8 cellular contexts compared by ENCODE assay signal in the genomic region with DNA sequence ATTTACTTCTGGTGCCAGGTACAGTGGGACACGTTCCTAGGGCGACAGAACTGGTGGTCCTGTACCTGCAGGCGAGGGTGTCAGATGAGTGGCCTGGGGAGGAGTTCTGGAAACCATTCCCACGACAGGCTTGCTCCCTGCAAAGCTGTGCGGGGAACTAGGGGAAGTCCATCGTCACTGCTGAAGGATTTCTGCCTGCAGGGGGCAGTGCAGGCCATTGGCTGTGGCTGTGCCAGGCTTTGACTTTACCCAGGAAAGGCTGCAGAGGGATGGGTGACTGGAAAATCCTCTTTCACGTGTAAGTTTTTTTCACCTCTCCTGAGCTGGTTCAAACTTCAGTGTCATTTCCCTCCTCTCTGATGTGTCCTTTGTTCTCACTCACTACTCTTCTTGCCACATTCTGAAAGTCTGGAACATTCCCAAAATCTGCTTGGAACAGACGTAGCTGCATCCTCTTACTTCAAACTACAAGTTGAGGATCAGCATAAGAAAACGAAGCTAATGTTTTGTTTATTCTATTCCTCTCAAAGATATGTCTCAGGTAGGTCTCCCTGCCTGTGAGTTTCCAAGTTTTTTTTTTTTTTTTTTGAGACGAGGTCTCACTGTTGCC.
DNase-seq lines count a peak whose midpoint lies in the region; ATAC-seq and TF ChIP-seq lines count a peak whose summit lies in the region.

No MANE protein-coding gene starts in this region.

- ATAC-seq in HG02798 (IDR thresholded peaks at IDR 0.05; ENCODE audit: poor library complexity, unreplicated experiment) = peak; percentile 57
- ATAC-seq in lung (ENCODE audit: insufficient read depth, low FRiP score) = peak; percentile 77

- no peaks in the 10 kb centered on the region for H3K9me3 ChIP-seq in lung (ENCODE audit: control insufficient read depth in 2 of 2, insufficient read depth in 1 of 2, low read length in 1 of 2)

- 23 to 24% methylated on average over 10 of the region's 10 CpGs for WGBS in lung, 2 donors

- no peaks in the 10 kb centered on the region for H3K27me3 ChIP-seq in lung (ENCODE audit: control insufficient read depth, insufficient read depth)

- no peak overlapping the region for H3K27ac ChIP-seq in lung (ENCODE audit: low read depth in 1 of 2, low read length in 1 of 2)

- H3K4me1 ChIP-seq in lung (ENCODE audit: control insufficient read depth in 2 of 2, insufficient read depth in 2 of 2, low read length in 2 of 2) = no peaks in the 10 kb centered on the region

- DNase-seq in activated effector memory CD4-positive, alpha-beta T cell treated with anti-CD3 and anti-CD28 coated beads, Interleukin-2, amount 50 U/mL, for 16 hours = peak; percentile 78
- DNase-seq in activated effector memory CD4-positive, alpha-beta T cell treated with Interleukin-2 at 50 U/mL for 16 hours = no peak
- DNase-seq in NCI-H2171 treated with DMSO at 0.1 percent for 48 hours (lab: John Stamatoyannopoulos, UW) (peak; percentile 35), ecto neural progenitor cell (ENCODE audit: low spot score) (peak; percentile 90), lung (ENCODE audit: low spot score) (peak; percentile 84)
- peak; percentile 22 to 56 for DNase-seq in activated CD4-positive, alpha-beta T cell treated with anti-CD3 and anti-CD28 coated beads for 24 hours (ENCODE audit: low read depth in 2 of 2)
- DNase-seq in stimulated activated CD8-positive, alpha-beta memory T cell treated with anti-CD3 and anti-CD28 coated beads, Interleukin-4, amount 100 ng/mL, for 48 hours = peak; percentile 82

- TF ChIP-seq CTCF in lung (IDR thresholded peaks at IDR 0.05; ENCODE audit: control extremely low read depth, extremely low read depth) = peak; percentile 43

- H3K36me3 ChIP-seq in lung (ENCODE audit: control insufficient read depth in 2 of 2, insufficient read depth in 2 of 2, low read length in 2 of 2) = no peaks in the 10 kb centered on the region

- H3K4me3 ChIP-seq in lung = no peak overlapping the region
